ENCODE assay signal across 9 cellular contexts in the genomic region with DNA sequence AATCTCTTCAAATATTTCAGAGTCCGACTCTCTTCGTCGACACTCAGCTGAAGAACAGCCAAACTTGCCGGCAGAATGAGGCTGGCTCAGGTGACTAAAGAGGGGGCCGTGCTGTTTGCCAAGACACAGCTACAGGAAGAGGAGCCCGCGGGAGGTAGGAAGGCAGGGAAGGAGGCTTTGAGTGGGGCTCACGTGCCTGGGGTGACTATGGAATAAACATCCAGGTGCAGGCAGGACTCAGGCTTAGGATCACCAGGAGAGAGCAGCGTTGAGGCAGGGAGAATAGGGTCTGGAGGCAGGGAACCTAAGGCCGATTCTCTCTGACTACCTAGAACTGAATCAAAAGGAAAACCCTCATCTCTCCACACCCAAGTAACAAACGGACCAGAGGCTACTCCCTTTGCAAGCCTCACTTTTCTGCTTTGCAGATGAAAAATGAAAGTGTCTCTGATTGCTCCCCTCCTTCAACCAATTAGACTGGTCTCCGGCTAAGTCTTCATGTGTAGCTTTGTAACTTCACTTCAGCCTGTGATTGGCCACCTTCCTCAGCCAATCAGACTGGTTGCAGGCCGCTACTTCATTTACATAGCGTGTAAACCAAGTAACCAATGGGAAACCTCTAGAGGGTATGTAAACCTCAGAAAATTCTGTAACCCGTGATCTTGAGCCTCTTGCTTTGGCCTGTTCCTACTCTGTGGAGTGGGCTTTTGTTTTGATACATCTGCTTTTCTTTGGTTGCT.
DNase-seq lines count a peak whose midpoint lies in the region; ATAC-seq and TF ChIP-seq lines count a peak whose summit lies in the region.
"Had no signal": no experiment of that assay in that cellular context is flagged by ENCODE, and none has a peak within 500 bp of the region (broad histone marks: within the 10 kb centered on the region; RNA-seq: fewer than 3 reads in every experiment).

No MANE protein-coding gene starts in this region.

- ATAC-seq in HG03432 (IDR thresholded peaks at IDR 0.05; ENCODE audit: unreplicated experiment) (peak; percentile 54), HG03025 (IDR thresholded peaks at IDR 0.05; ENCODE audit: low FRiP score, unreplicated experiment) (no peak), HG03135 (IDR thresholded peaks at IDR 0.05; ENCODE audit: unreplicated experiment) (no peak)

- peak; percentile 60 for DNase-seq in DMS53 treated with DMSO at 0.1 percent for 48 hours (lab: John Stamatoyannopoulos, UW; ENCODE audit: unreplicated experiment)
- peak; percentile 50 for DNase-seq in SW480 (ENCODE audit: low spot score)
- peak; percentile 7 for DNase-seq in medulla oblongata (ENCODE audit: extremely low spot score)
- DNase-seq in foreskin fibroblast = no peak
- no peak for DNase-seq in NCI-H128 (lab: John Stamatoyannopoulos, UW; ENCODE audit: unreplicated experiment)
- DNase-seq: stimulated activated CD4-positive, alpha-beta T cell treated with anti-CD3 and anti-CD28 coated beads, Interleukin-15, amount 100 ng/mL, for 24 hours had no signal

- TF ChIP-seq CTCF in foreskin fibroblast (IDR thresholded peaks at IDR 0.05; ENCODE audit: low read depth, low read length) = no peak

- no peak overlapping the region for H3K4me3 ChIP-seq in foreskin fibroblast (ENCODE audit: low read depth in 1 of 2, low read length in 2 of 2)

Comparison
In these comparisons a context has a peak if more than half of its experiments do, and no peak if none do; other contexts are left out.
1. DNase-seq: peak in DMS53 treated with DMSO at 0.1 percent for 48 hours (single experiment), SW480 (single experiment) and medulla oblongata (single experiment); none in foreskin fibroblast (0 of 2) and NCI-H128 (single experiment).